Comparison of ENCODE assay signal across 1 cellular context in the genomic region with DNA sequence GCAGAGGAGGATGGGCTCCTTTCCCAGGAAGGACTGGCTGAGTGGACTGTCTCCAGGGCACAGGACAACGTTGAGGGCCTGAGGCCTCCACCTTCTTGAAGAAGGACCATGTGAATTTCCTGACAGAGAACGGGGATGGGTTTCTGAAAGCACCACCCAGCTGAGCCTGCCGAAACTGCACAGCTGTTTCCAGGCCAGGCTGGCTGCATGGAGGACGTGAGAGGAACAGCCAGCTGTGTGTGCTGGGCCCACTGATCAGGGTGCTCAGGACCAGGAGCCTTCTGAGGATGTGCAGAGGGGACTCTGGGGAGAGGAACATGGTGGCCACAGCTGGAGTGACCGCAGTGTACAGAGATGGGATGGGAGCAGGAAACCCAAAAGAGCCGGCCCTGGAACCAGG.
TF ChIP-seq lines count a peak whose summit lies in the region.

No MANE protein-coding gene starts in this region.

TF ChIP-seq in IMR-90, 13 proteins besides CTCF, POLR2A, EP300 and RAD21:
- TF ChIP-seq, protein P1, sequence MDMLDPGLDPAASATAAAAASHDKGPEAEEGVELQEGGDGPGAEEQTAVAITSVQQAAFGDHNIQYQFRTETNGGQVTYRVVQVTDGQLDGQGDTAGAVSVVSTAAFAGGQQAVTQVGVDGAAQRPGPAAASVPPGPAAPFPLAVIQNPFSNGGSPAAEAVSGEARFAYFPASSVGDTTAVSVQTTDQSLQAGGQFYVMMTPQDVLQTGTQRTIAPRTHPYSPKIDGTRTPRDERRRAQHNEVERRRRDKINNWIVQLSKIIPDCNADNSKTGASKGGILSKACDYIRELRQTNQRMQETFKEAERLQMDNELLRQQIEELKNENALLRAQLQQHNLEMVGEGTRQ (IDR thresholded peaks at IDR 0.05; ENCODE audit: low read depth, low read length): no peak
- TF ChIP-seq MXI1 (IDR thresholded peaks at IDR 0.05; ENCODE audit: borderline replicate concordance, low read depth, low read length) (no peak), MAFK (IDR thresholded peaks at IDR 0.05; ENCODE audit: low read depth, low read length) (no peak)
